21 cellular contexts compared by ENCODE assay signal in genomic region chr6:24903681-24904080, GRCh38. TPM values are rescaled to one million over a fixed set of nuclear protein-coding genes. Genes with fewer than 3 reads are reported as not detected.
DNase-seq lines count a peak whose midpoint lies in the region; ATAC-seq and TF ChIP-seq lines count a peak whose summit lies in the region.
"Had no signal": no experiment of that assay in that cellular context is flagged by ENCODE, and none has a peak within 500 bp of the region (broad histone marks: within the 10 kb centered on the region; RNA-seq: fewer than 3 reads in every experiment).

No MANE protein-coding gene starts in this region.

- peak overlapping the region; percentile 23 for H3K4me3 Mint-ChIP-seq in CD8-positive, alpha-beta T cell
- H3K4me3 Mint-ChIP-seq: activated CD8-positive, alpha-beta memory T cell treated with anti-CD3 and anti-CD28 coated beads, Interleukin-2, amount 10 ng/mL, durations not matched to agents 7 days and 5 days had no signal

- peaks cover 91% of the 10 kb centered on the region for H3K36me3 Mint-ChIP-seq in CD8-positive, alpha-beta T cell

- no peak overlapping the region for H3K4me3 ChIP-seq in CD8-positive, alpha-beta T cell (ENCODE audit: low read depth, low read length)
- H3K4me3 ChIP-seq in effector memory CD4-positive, alpha-beta T cell (ENCODE audit: insufficient read depth, low read depth, low read length, poor library complexity, severe bottlenecking) = no peak overlapping the region
- H3K4me3 ChIP-seq in neutrophil (ENCODE audit: low read depth in 1 of 2, low read length in 1 of 2) = no peak overlapping the region
- H3K4me3 ChIP-seq: skin epidermis, tibial artery had no signal

- no peaks in the 10 kb centered on the region for H3K27me3 ChIP-seq in CD8-positive, alpha-beta T cell (ENCODE audit: insufficient read depth, low read length)
- H3K27me3 ChIP-seq in effector memory CD4-positive, alpha-beta T cell (replicated peaks; ENCODE audit: control insufficient read depth, insufficient read depth, low read length, poor library complexity, severe bottlenecking) = no peaks in the 10 kb centered on the region
- no peaks in the 10 kb centered on the region for H3K27me3 ChIP-seq in neutrophil
- H3K27me3 ChIP-seq: tibial artery had no signal

- peaks cover 30% of the 10 kb centered on the region for H3K36me3 ChIP-seq in CD8-positive, alpha-beta T cell (ENCODE audit: insufficient read depth, low read length)
- H3K36me3 ChIP-seq in effector memory CD4-positive, alpha-beta T cell (ENCODE audit: control insufficient read depth, insufficient read depth, low read length) = peaks cover 44% of the 10 kb centered on the region
- H3K36me3 ChIP-seq in neutrophil = peaks cover 96% of the 10 kb centered on the region
- H3K36me3 ChIP-seq: tibial artery had no signal

- POLR2A ChIA-PET in CD8-positive, alpha-beta T cell (lab: Charles Lee) = interaction anchor here (0.6 to 2.7 kb wide), 5 partner anchors 15 to 226 kb away, joined by 4 to 10 read pairs (median 5); no protein-coding TSS in a partner anchor

- H3K4me1 ChIP-seq in CD8-positive, alpha-beta T cell (ENCODE audit: insufficient read depth, low read length) = peaks cover 97% of the 10 kb centered on the region
- H3K4me1 ChIP-seq in effector memory CD4-positive, alpha-beta T cell (ENCODE audit: control insufficient read depth, insufficient read depth, low read length, poor library complexity, severe bottlenecking) = peaks cover 74% of the 10 kb centered on the region
- H3K4me1 ChIP-seq in neutrophil (ENCODE audit: control insufficient read depth in 1 of 2, insufficient read depth in 1 of 2, low read depth in 1 of 2, low read length in 1 of 2) = peaks cover 58 to 83% of the 10 kb centered on the region in 2 experiments

- peaks cover 7% of the 10 kb centered on the region for H3K9me3 Mint-ChIP-seq in CD8-positive, alpha-beta T cell

- no peak for ATAC-seq in CD8-positive, alpha-beta T cell
- ATAC-seq in HG02840 (IDR thresholded peaks at IDR 0.05; ENCODE audit: low FRiP score, unreplicated experiment) (no peak), GM21367 (IDR thresholded peaks at IDR 0.05; ENCODE audit: unreplicated experiment) (no peak)
- ATAC-seq: activated CD4-positive, CD25-positive, alpha-beta regulatory T cell treated with anti-CD3 and anti-CD28 coated beads, Interleukin-2, amount 50 U/mL, for 24 hours; activated CD8-positive, alpha-beta memory T cell treated with anti-CD3 and anti-CD28 coated beads, Interleukin-2, amount 10 ng/mL, durations not matched to agents 7 days and 5 days had no signal

- no peak for TF ChIP-seq CTCF in CD8-positive, alpha-beta T cell (IDR thresholded peaks at IDR 0.05)
- no peak for TF ChIP-seq CTCF in neutrophil (IDR thresholded peaks at IDR 0.05)

- peaks cover 94% of the 10 kb centered on the region for H3K4me1 Mint-ChIP-seq in CD8-positive, alpha-beta T cell (ENCODE audit: low read depth)

- H3K27me3 Mint-ChIP-seq in CD8-positive, alpha-beta T cell (ENCODE audit: low read depth) = no peaks in the 10 kb centered on the region
- H3K27me3 Mint-ChIP-seq: activated CD8-positive, alpha-beta memory T cell treated with anti-CD3 and anti-CD28 coated beads, Interleukin-2, amount 10 ng/mL, durations not matched to agents 7 days and 5 days had no signal

- H3K27ac Mint-ChIP-seq in CD8-positive, alpha-beta T cell = peak overlapping the region; percentile 98
- H3K27ac Mint-ChIP-seq: activated CD8-positive, alpha-beta memory T cell treated with anti-CD3 and anti-CD28 coated beads, Interleukin-2, amount 10 ng/mL, durations not matched to agents 7 days and 5 days had no signal

- in situ Hi-C loops in KBM-7 (cut with MboI; ENCODE audit: low pct_unique_long_range_greater_than_20kb, low sequenced_read_pairs) = no loop called here

- CTCF ChIA-PET in CD8-positive, alpha-beta T cell (lab: Charles Lee) = interaction anchor here (0.8 to 5.1 kb wide), 4 partner anchors 30 to 114 kb away, joined by 3 to 41 read pairs (median 3); no protein-coding TSS in a partner anchor

- no peak for DNase-seq in CD8-positive, alpha-beta T cell
- DNase-seq in LHCN-M2 (ENCODE audit: low read depth) (peak; percentile 83), NAMALWA (ENCODE audit: low spot score) (no peak), KBM-7 (no peak)
- DNase-seq in effector memory CD4-positive, alpha-beta T cell = no peak
- DNase-seq: activated CD8-positive, alpha-beta memory T cell treated with anti-CD3 and anti-CD28 coated beads, Interleukin-2, amount 10 ng/mL, durations not matched to agents 7 days and 5 days; activated effector memory CD4-positive, alpha-beta T cell treated with Interleukin-2 at 50 U/mL for 16 hours; COR-L47; DND-41; KG1; mesendoderm; NCI-H187 treated with DMSO at 0.1 percent for 48 hours; stimulated activated CD4-positive, alpha-beta T cell treated with anti-CD3 and anti-CD28 coated beads, Interleukin-2, amount 100 ng/mL, for 24 hours; stimulated activated naive CD4-positive, alpha-beta T cell treated with Interleukin-2 at 50 U/mL for 16 hours; tibial artery had no signal

- no peaks in the 10 kb centered on the region for H3K9me3 ChIP-seq in CD8-positive, alpha-beta T cell (ENCODE audit: low read length)
- no peaks in the 10 kb centered on the region for H3K9me3 ChIP-seq in effector memory CD4-positive, alpha-beta T cell (ENCODE audit: control insufficient read depth, low read length)
- H3K9me3 ChIP-seq in neutrophil = no peaks in the 10 kb centered on the region

- intact Hi-C loops in CD8-positive, alpha-beta T cell (cut with DNase I, micrococcal nuclease) = no loop called here

- no peak overlapping the region for H3K27ac ChIP-seq in CD8-positive, alpha-beta T cell (ENCODE audit: low read depth, low read length)
- H3K27ac ChIP-seq in effector memory CD4-positive, alpha-beta T cell (ENCODE audit: insufficient read depth, low read length, poor library complexity, severe bottlenecking) = peak overlapping the region; percentile 40
- peak overlapping the region; percentile 38 for H3K27ac ChIP-seq in neutrophil
- H3K27ac ChIP-seq: tibial artery had no signal

RNA-seq across cellular contexts. Expression of gene RIPOR2, which starts 32.1 kb away (rescaled TPM):
- total RNA-seq in CD8-positive, alpha-beta T cell = 10 to 100 TPM; 92.5 to 93.2 TPM
- 0.64 and 1.7 TPM in 2 replicates for total RNA-seq in LHCN-M2 (2014; rRNA removed)
- polyA plus RNA-seq in LHCN-M2 (2012) = 1.7 TPM
- total RNA-seq: pulmonary artery endothelial cell had no signal

Comparison
In these comparisons a context has a peak if more than half of its experiments do, and no peak if none do; other contexts are left out.
1. RNA of gene RIPOR2, which starts 32.1 kb away (total RNA-seq): 92.5 to 93.2 TPM in CD8-positive, alpha-beta T cell; 0.64 to 1.7 TPM in LHCN-M2; every median in the first group is over 10 times any median in the second.